ENCODE assay signal across 14 cellular contexts in genomic region chr1:111212634-111213335, GRCh38. TPM values are rescaled to one million over a fixed set of nuclear protein-coding genes. Genes with fewer than 3 reads are reported as not detected.
DNase-seq lines count a peak whose midpoint lies in the region; ATAC-seq, FAIRE-seq and TF ChIP-seq lines count a peak whose summit lies in the region.
"Had no signal": no experiment of that assay in that cellular context is flagged by ENCODE, and none has a peak within 500 bp of the region (broad histone marks: within the 10 kb centered on the region; RNA-seq: fewer than 3 reads in every experiment).

No MANE protein-coding gene starts in this region.

- no peak for FAIRE-seq in HepG2 (lab: Jason Lieb, UNC)

- 74% methylated on average over 5 of the region's 5 CpGs for WGBS in HepG2 (ENCODE audit: low lambda C conversion rate)
- 81% methylated on average over 4 of the region's 5 CpGs for WGBS in right lobe of liver (ENCODE audit: insufficient coverage, low coverage, low lambda C conversion rate, missing lambda C conversion rate)
- 72% methylated on average over 5 of the region's 5 CpGs for WGBS in urinary bladder

- peaks cover 39% of the 10 kb centered on the region for H3K4me1 ChIP-seq in HepG2 (ENCODE audit: insufficient read depth, low read length)
- no peaks in the 10 kb centered on the region for H3K4me1 ChIP-seq in right lobe of liver
- peaks cover 32% of the 10 kb centered on the region for H3K4me1 ChIP-seq in lower lobe of right lung
- no peaks in the 10 kb centered on the region for H3K4me1 ChIP-seq in urinary bladder (ENCODE audit: insufficient read depth)

- no peak overlapping the region for H3K4me3 Mint-ChIP-seq in activated B cell treated with CpG ODN at 0.5 μM for 24 hours

- peak overlapping the region; percentile 77 for H3K27ac Mint-ChIP-seq in activated B cell treated with CpG ODN at 0.5 μM for 24 hours

- no peaks in the 10 kb centered on the region for H3K27me3 ChIP-seq in HepG2 (ENCODE audit: control insufficient read depth in 1 of 2, insufficient read depth in 2 of 2, low read length in 2 of 2)
- no peaks in the 10 kb centered on the region for H3K27me3 ChIP-seq in right lobe of liver
- no peaks in the 10 kb centered on the region for H3K27me3 ChIP-seq in lower lobe of right lung (ENCODE audit: low read depth)

- no peak overlapping the region for H3K9ac ChIP-seq in HepG2 (ENCODE audit: insufficient read depth, low read depth, low read length)
- H3K9ac ChIP-seq: SK-N-SH had no signal

- no peak for TF ChIP-seq CTCF in HepG2 (CRISPR knock-in tag; IDR thresholded peaks at IDR 0.05)
- no peak for TF ChIP-seq CTCF in right lobe of liver (IDR thresholded peaks at IDR 0.05)
- no peak for TF ChIP-seq CTCF in activated B cell treated with CpG ODN at 0.5 μM for 24 hours (IDR thresholded peaks at IDR 0.05)
- no peak for TF ChIP-seq CTCF in lower lobe of right lung (IDR thresholded peaks at IDR 0.05)

- H4K20me1 ChIP-seq in HepG2 (ENCODE audit: insufficient read depth, low read length) = no peaks in the 10 kb centered on the region

- H2AFZ ChIP-seq in HepG2 (ENCODE audit: low read length) = no peak overlapping the region

- H3K4me3 ChIP-seq in HepG2 (replicated peaks in 1 of 3; ENCODE audit: insufficient read depth in 1 of 3, low read depth in 2 of 3, low read length in 3 of 3) (no peak overlapping the region), right lobe of liver (no peak overlapping the region), lower lobe of right lung (no peak overlapping the region), urinary bladder (ENCODE audit: low read depth, low read length) (no peak overlapping the region)

- TF ChIP-seq EP300 in HepG2 (IDR thresholded peaks at IDR 0.05; ENCODE audit: low read depth in 2 of 2, low read length in 2 of 2) (no peak), HepG2 (CRISPR knock-in tag; IDR thresholded peaks at IDR 0.05; ENCODE audit: borderline replicate concordance) (no peak)

- no peaks in the 10 kb centered on the region for H3K27me3 Mint-ChIP-seq in activated B cell treated with CpG ODN at 0.5 μM for 24 hours

- in situ Hi-C loops in HepG2 (cut with HindIII; ENCODE audit: extremely low pct_ligation_motif_present, low pct_unique_long_range_greater_than_20kb) = no loop called here

- no peaks in the 10 kb centered on the region for H3K36me3 Mint-ChIP-seq in activated B cell treated with CpG ODN at 0.5 μM for 24 hours (ENCODE audit: low read depth)

- H3K36me3 ChIP-seq in HepG2 (replicated peaks in 1 of 2; ENCODE audit: control insufficient read depth in 1 of 2, insufficient read depth in 2 of 2, low read length in 2 of 2) = no peaks in the 10 kb centered on the region
- no peaks in the 10 kb centered on the region for H3K36me3 ChIP-seq in right lobe of liver
- no peaks in the 10 kb centered on the region for H3K36me3 ChIP-seq in lower lobe of right lung
- H3K36me3 ChIP-seq in urinary bladder (ENCODE audit: insufficient read depth) = no peaks in the 10 kb centered on the region

- peaks cover 67% of the 10 kb centered on the region for H3K4me1 Mint-ChIP-seq in activated B cell treated with CpG ODN at 0.5 μM for 24 hours

- no TSS peak for BruUV-seq in HepG2 (replicated peaks; lab: Mats Ljungman, UMichigan)

- no peak for ATAC-seq in HepG2
- no peak for ATAC-seq in right lobe of liver
- ATAC-seq in activated B cell treated with CpG ODN at 0.5 μM for 24 hours (ENCODE audit: low read depth) = no peak
- ATAC-seq in lower lobe of right lung = peak; percentile 10 to 23

- POLR2A ChIA-PET in HepG2 (lab: Yijun Ruan, JAX) = no interaction called here
- POLR2A ChIA-PET in activated B cell treated with CpG ODN at 0.5 μM for 24 hours (lab: Charles Lee) = interaction anchor here (0.6 to 1.5 kb wide), 5 partner anchors 8 to 81 kb away, joined by 3 to 7 read pairs (median 6); partner anchors contain the start of genes CEPT1 and DRAM2

- H3K27ac ChIP-seq in HepG2 (ENCODE audit: extremely low read length, insufficient read depth, low read length) = no peak overlapping the region
- H3K27ac ChIP-seq in right lobe of liver = no peak overlapping the region
- no peak overlapping the region for H3K27ac ChIP-seq in lower lobe of right lung
- H3K27ac ChIP-seq in urinary bladder (ENCODE audit: low read depth) = peak overlapping the region; percentile 3
- H3K27ac ChIP-seq: C4-2B had no signal

- TF ChIP-seq POLR2A in HepG2 (IDR thresholded peaks at IDR 0.05; ENCODE audit: insufficient read depth in 1 of 2, low read depth in 2 of 2, low read length in 2 of 2) (no peak), right lobe of liver (IDR thresholded peaks at IDR 0.05) (no peak)

- DNase-seq in HepG2 (ENCODE audit: low spot score) (no peak), right lobe of liver (no peak), activated B cell treated with CpG ODN at 0.5 μM for 24 hours (no peak), lower lobe of right lung (no peak), ureter (ENCODE audit: low spot score) (no peak), COR-L47 (lab: John Stamatoyannopoulos, UW) (no peak), NK-92 (lab: John Stamatoyannopoulos, UW; ENCODE audit: unreplicated experiment) (no peak)
- DNase-seq: cortex of kidney; GF-D8; NCI-H187 treated with DMSO at 0.1 percent for 48 hours; NK-92 treated with Interleukin-12 subunit alpha and Interleukin-12 subunit beta, amount 100 ng/mL, for 24 hours; SK-N-SH had no signal

- H3K4me2 ChIP-seq in HepG2 (ENCODE audit: low read depth, low read length) = no peak overlapping the region
- H3K4me2 ChIP-seq: SK-N-SH had no signal

- H3K9me3 Mint-ChIP-seq in activated B cell treated with CpG ODN at 0.5 μM for 24 hours = peaks cover 2% of the 10 kb centered on the region

- CTCF ChIA-PET in HepG2 (lab: Yijun Ruan, JAX; ENCODE audit: low intra/inter-chr PET ratio, low total read pairs) (no interaction called here), activated B cell treated with CpG ODN at 0.5 μM for 24 hours (lab: Charles Lee) (no interaction called here)

- intact Hi-C loops in HepG2 (cut with micrococcal nuclease; ENCODE audit: unreplicated experiment) (no loop called here), right lobe of liver (cut with DNase I) (no loop called here), activated B cell treated with CpG ODN at 0.5 μM for 24 hours (cut with micrococcal nuclease) (no loop called here), lower lobe of right lung (cut with DNase I) (no loop called here)

- H3K9me3 ChIP-seq in HepG2 (ENCODE audit: low read length) (no peaks in the 10 kb centered on the region), right lobe of liver (no peaks in the 10 kb centered on the region), lower lobe of right lung (no peaks in the 10 kb centered on the region)
- H3K9me3 ChIP-seq: SK-N-SH had no signal

- no peaks in the 10 kb centered on the region for H3K79me2 ChIP-seq in HepG2 (ENCODE audit: insufficient read depth, low read length)

- TF ChIP-seq RAD21 in HepG2 (CRISPR knock-in tag; IDR thresholded peaks at IDR 0.05) = no peak

RNA-seq across cellular contexts. Expression of gene DENND2D, which starts 12.3 kb away (rescaled TPM):
- total RNA-seq in HepG2 (2016; rRNA removed; fragmentation: Illumina TruSeq; extraction: Trizol) = 0.04 TPM in 1 of 2 replicates, not detected in the other
- not detected in 2 replicates for total RNA-seq in HepG2 (2016; cell fraction: cytosol; rRNA removed; fragmentation: Illumina TruSeq; extraction: Trizol; ENCODE audit: low read depth)
- total RNA-seq in HepG2 (2016; cell fraction: insoluble cytoplasmic fraction; rRNA removed; fragmentation: Illumina TruSeq; extraction: Trizol) = not detected in 2 replicates
- not detected in 2 replicates for total RNA-seq in HepG2 (2016; cell fraction: membrane; rRNA removed; fragmentation: Illumina TruSeq; extraction: Trizol)
- not detected in 2 replicates for total RNA-seq in HepG2 (2016; cell fraction: nucleus; rRNA removed; fragmentation: Illumina TruSeq; extraction: Trizol)
- not detected in 2 replicates for polyA plus RNA-seq in HepG2 (2011; rRNA removed)
- 0.01 TPM in 1 of 2 replicates, not detected in the other for polyA plus RNA-seq in HepG2 (2011; cell fraction: cytosol; rRNA removed)
- polyA plus RNA-seq in HepG2 (2011; cell fraction: nucleus; rRNA removed) = 0.36 TPM in 1 of 2 replicates, not detected in the other
- 0.07 TPM in 1 of 2 replicates, not detected in the other for polyA plus RNA-seq in HepG2 (2012)
- polyA plus RNA-seq in HepG2 (2016; cell fraction: cytosol; fragmentation: Illumina TruSeq; extraction: Trizol; ENCODE audit: low read depth) = not detected in 2 replicates
- not detected in 2 replicates for polyA plus RNA-seq in HepG2 (2016; cell fraction: insoluble cytoplasmic fraction; fragmentation: Illumina TruSeq; extraction: Trizol; ENCODE audit: low read depth)
- not detected in 2 replicates for polyA plus RNA-seq in HepG2 (2016; cell fraction: membrane; fragmentation: Illumina TruSeq; extraction: Trizol; ENCODE audit: low read depth)
- not detected in 2 replicates for polyA plus RNA-seq in HepG2 (2016; cell fraction: nucleus; fragmentation: Illumina TruSeq; extraction: Trizol; ENCODE audit: insufficient read depth, low read depth)
- polyA minus RNA-seq in HepG2 (2011; rRNA and poly(A)+ RNA removed; ENCODE audit: low replicate concordance) = 12.7 TPM in 1 of 2 replicates, not detected in the other
- polyA minus RNA-seq in HepG2 (2011; cell fraction: cytosol; rRNA and poly(A)+ RNA removed) = not detected in 2 replicates
- polyA minus RNA-seq in HepG2 (2011; cell fraction: nucleus; rRNA and poly(A)+ RNA removed) = 0.50 TPM in 1 of 2 replicates, not detected in the other
- 10 to 100 TPM in 5 of 6 experiments, 1 to 10 TPM in 1; 9.6 to 18.6 (median 13.9) TPM for total RNA-seq in right lobe of liver
- total RNA-seq in activated B cell treated with CpG ODN at 0.5 μM for 24 hours = 48.9 and 58.6 TPM in 2 replicates
- total RNA-seq in lower lobe of right lung = 113 TPM
- total RNA-seq in urinary bladder = 23.9 TPM
- polyA plus RNA-seq in urinary bladder = 14.4 TPM
- 134 TPM for total RNA-seq in ureter

RNA-seq across cellular contexts. Expression of gene CHI3L2, which starts 14.7 kb away (rescaled TPM):
- total RNA-seq in HepG2 (2016; rRNA removed; fragmentation: Illumina TruSeq; extraction: Trizol) (1.7 and 1.9 TPM in 2 replicates), right lobe of liver (under 1 TPM in 5 of 6 experiments, not detected in 1; 0.15 to 0.58 (median 0.26) TPM), activated B cell treated with CpG ODN at 0.5 μM for 24 hours (19.6 and 23.6 TPM in 2 replicates), lower lobe of right lung (31.2 TPM), urinary bladder (0.26 TPM), ureter (4.6 TPM)
- 1.5 and 2.1 TPM in 2 replicates for total RNA-seq in HepG2 (2016; cell fraction: cytosol; rRNA removed; fragmentation: Illumina TruSeq; extraction: Trizol; ENCODE audit: low read depth)
- total RNA-seq in HepG2 (2016; cell fraction: insoluble cytoplasmic fraction; rRNA removed; fragmentation: Illumina TruSeq; extraction: Trizol) = 1.5 and 1.6 TPM in 2 replicates
- 1.7 and 2.0 TPM in 2 replicates for total RNA-seq in HepG2 (2016; cell fraction: membrane; rRNA removed; fragmentation: Illumina TruSeq; extraction: Trizol)
- total RNA-seq in HepG2 (2016; cell fraction: nucleus; rRNA removed; fragmentation: Illumina TruSeq; extraction: Trizol) = 0.90 and 1.4 TPM in 2 replicates
- polyA plus RNA-seq in HepG2 (2011; rRNA removed) (0.46 and 0.65 TPM in 2 replicates), urinary bladder (4.9 TPM)
- polyA plus RNA-seq in HepG2 (2011; cell fraction: cytosol; rRNA removed) = 0.44 and 0.51 TPM in 2 replicates
- 0.13 and 0.55 TPM in 2 replicates for polyA plus RNA-seq in HepG2 (2011; cell fraction: nucleus; rRNA removed)
- polyA plus RNA-seq in HepG2 (2012) = 0.35 and 0.46 TPM in 2 replicates
- polyA plus RNA-seq in HepG2 (2016; cell fraction: cytosol; fragmentation: Illumina TruSeq; extraction: Trizol; ENCODE audit: low read depth) = 0.80 and 1.0 TPM in 2 replicates
- polyA plus RNA-seq in HepG2 (2016; cell fraction: insoluble cytoplasmic fraction; fragmentation: Illumina TruSeq; extraction: Trizol; ENCODE audit: low read depth) = 1.2 and 1.8 TPM in 2 replicates
- 1.1 and 1.5 TPM in 2 replicates for polyA plus RNA-seq in HepG2 (2016; cell fraction: membrane; fragmentation: Illumina TruSeq; extraction: Trizol; ENCODE audit: low read depth)
- polyA plus RNA-seq in HepG2 (2016; cell fraction: nucleus; fragmentation: Illumina TruSeq; extraction: Trizol; ENCODE audit: insufficient read depth, low read depth) = 2.6 and 3.9 TPM in 2 replicates
- not detected in 2 replicates for polyA minus RNA-seq in HepG2 (2011; rRNA and poly(A)+ RNA removed; ENCODE audit: low replicate concordance)
- polyA minus RNA-seq in HepG2 (2011; cell fraction: cytosol; rRNA and poly(A)+ RNA removed) = not detected in 2 replicates
- 1.2 and 1.3 TPM in 2 replicates for polyA minus RNA-seq in HepG2 (2011; cell fraction: nucleus; rRNA and poly(A)+ RNA removed)

Comparison
In these comparisons a context has a peak if more than half of its experiments do, and no peak if none do; other contexts are left out.
1. RNA of gene DENND2D, which starts 12.3 kb away (total RNA-seq): 134 TPM in ureter (single experiment), 113 TPM in lower lobe of right lung (single experiment), 48.9 to 58.6 TPM in activated B cell treated with CpG ODN at 0.5 μM for 24 hours, 23.9 TPM in urinary bladder (single experiment) and 9.6 to 18.6 TPM in right lobe of liver; 0.04 TPM in HepG2; every median in the first group is over 4 times any median in the second.
2. ATAC-seq: peak in lower lobe of right lung (2 of 2); none in HepG2 (single experiment), right lobe of liver (0 of 4) and activated B cell treated with CpG ODN at 0.5 μM for 24 hours (single experiment).